In genomic region chr13:112213467-112214245, GRCh38 we compare ENCODE assay signal across 1 cellular context.
TF ChIP-seq lines count a peak whose summit lies in the region.

No MANE protein-coding gene starts in this region.

TF ChIP-seq in H1, 55 proteins besides CTCF, POLR2A, EP300 and RAD21 (continued from another document):
- no peak for TF ChIP-seq ATF2 (IDR thresholded peaks at IDR 0.05; ENCODE audit: low read length)
- no peak for TF ChIP-seq ASH2L (IDR thresholded peaks at IDR 0.05; ENCODE audit: low read length)
- TF ChIP-seq SP1 (IDR thresholded peaks at IDR 0.05; ENCODE audit: low read depth, low read length), result no peak
- no peak for TF ChIP-seq KDM1A (IDR thresholded peaks at IDR 0.05; ENCODE audit: borderline replicate concordance, low read length)
- TF ChIP-seq RXRA (IDR thresholded peaks at IDR 0.05; ENCODE audit: insufficient read depth, low read depth, low read length), result no peak
- TF ChIP-seq RBBP5 (IDR thresholded peaks at IDR 0.05; ENCODE audit: borderline replicate concordance, low read depth, low read length), result no peak
- TF ChIP-seq HDAC6 (IDR thresholded peaks at IDR 0.05; ENCODE audit: low read depth, low read length), result no peak
- TF ChIP-seq CHD2 (IDR thresholded peaks at IDR 0.05; ENCODE audit: low read length), result no peak
- TF ChIP-seq JUND (IDR thresholded peaks at IDR 0.05; ENCODE audit: low read length), result no peak
- no peak for TF ChIP-seq SIN3A (conservative IDR thresholded peaks at IDR 0.05 in 1 of 2, IDR thresholded peaks at IDR 0.05 in 1 of 2; ENCODE audit: low read depth in 1 of 2, low read length in 2 of 2)
- TF ChIP-seq POLR2AphosphoS5 (IDR thresholded peaks at IDR 0.05; ENCODE audit: low read depth, low read length), result no peak
- TF ChIP-seq KDM5A (IDR thresholded peaks at IDR 0.05; ENCODE audit: low read length), result no peak
- TF ChIP-seq SP4 (IDR thresholded peaks at IDR 0.05; ENCODE audit: low read length), result no peak
- no peak for TF ChIP-seq SAP30 (IDR thresholded peaks at IDR 0.05; ENCODE audit: insufficient read depth, insufficient replicate concordance, low read length)
- no peak for TF ChIP-seq E2F6 (IDR thresholded peaks at IDR 0.05)
- no peak for TF ChIP-seq NANOG (IDR thresholded peaks at IDR 0.05; ENCODE audit: insufficient read depth, low read depth, low read length, poor library complexity, severe bottlenecking)
- TF ChIP-seq POU5F1 (IDR thresholded peaks at IDR 0.05; ENCODE audit: low read depth, low read length), result no peak
- no peak for TF ChIP-seq JUN (IDR thresholded peaks at IDR 0.05; ENCODE audit: low read depth, low read length)
